21 cellular contexts compared by ENCODE assay signal in the genomic region with DNA sequence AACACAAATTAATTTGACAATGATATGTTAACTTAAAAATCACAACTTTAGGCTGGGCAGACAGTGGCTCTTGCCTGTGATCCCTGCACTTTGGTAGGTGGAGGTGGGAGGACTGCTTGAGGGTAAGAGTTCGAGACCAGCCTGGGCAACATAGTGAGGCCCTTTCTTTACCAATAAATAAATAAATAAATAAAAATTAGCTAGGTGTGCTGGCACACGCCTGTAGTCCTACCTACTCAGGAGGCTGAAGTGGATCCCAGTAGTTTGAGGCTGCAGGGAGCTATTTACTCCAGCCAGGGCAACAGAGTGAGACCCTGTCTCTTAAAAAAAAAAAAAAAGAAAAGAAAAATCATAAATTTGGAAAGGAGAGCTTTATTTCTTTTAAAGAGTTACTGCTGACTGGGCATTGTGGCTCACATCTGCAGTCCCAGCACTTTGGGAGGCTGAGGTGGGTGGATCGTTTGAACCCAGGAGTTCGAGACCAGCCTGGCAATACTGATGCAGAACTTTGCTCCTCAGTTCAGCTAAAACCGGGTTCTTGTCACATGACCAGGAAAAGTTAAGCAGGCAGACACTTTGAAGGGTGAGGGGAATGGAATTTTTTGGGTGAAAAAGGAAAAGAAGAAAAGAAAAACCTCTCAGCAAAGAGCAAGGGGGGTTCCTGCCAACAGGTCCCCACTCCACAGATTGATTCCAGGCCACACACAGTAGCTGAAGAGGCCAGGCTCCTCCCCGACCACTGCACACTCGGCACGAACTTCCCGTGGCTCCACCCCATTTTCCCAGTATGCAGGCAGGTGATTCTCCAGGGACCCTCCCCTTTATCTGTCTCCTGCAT. TPM values are rescaled to one million over a fixed set of nuclear protein-coding genes. Genes with fewer than 3 reads are reported as not detected.
DNase-seq lines count a peak whose midpoint lies in the region; ATAC-seq and TF ChIP-seq lines count a peak whose summit lies in the region.
"Had no signal": no experiment of that assay in that cellular context is flagged by ENCODE, and none has a peak within 500 bp of the region (broad histone marks: within the 10 kb centered on the region; RNA-seq: fewer than 3 reads in every experiment).

No MANE protein-coding gene starts in this region.

- intact Hi-C loops in Calu3 (cut with micrococcal nuclease; ENCODE audit: unreplicated experiment): no loop called here

- H3K27ac Mint-ChIP-seq in Calu3 (ENCODE audit: unreplicated experiment) (peak overlapping the region; percentile 60), GM23338 (no peak overlapping the region)
- H3K27ac Mint-ChIP-seq in stimulated activated effector memory CD8-positive, alpha-beta T cell treated with anti-CD3 and anti-CD28 coated beads, Interleukin-12 subunit alpha, Interleukin-12 subunit beta, amount 100 ng/mL, for 72 hours: peak overlapping the region; percentile 37
- H3K27ac Mint-ChIP-seq: activated CD4-positive, alpha-beta memory T cell treated with anti-CD3 and anti-CD28 coated beads for 36 hours; CD4-positive, alpha-beta T cell had no signal

- H3K4me3 Mint-ChIP-seq in Calu3 (ENCODE audit: low read depth, unreplicated experiment): no peak overlapping the region
- H3K4me3 Mint-ChIP-seq in stimulated activated effector memory CD8-positive, alpha-beta T cell treated with anti-CD3 and anti-CD28 coated beads, Interleukin-12 subunit alpha, Interleukin-12 subunit beta, amount 100 ng/mL, for 72 hours: no peak overlapping the region
- no peak overlapping the region for H3K4me3 Mint-ChIP-seq in GM23338
- H3K4me3 Mint-ChIP-seq: activated CD4-positive, alpha-beta memory T cell treated with anti-CD3 and anti-CD28 coated beads for 36 hours; CD4-positive, alpha-beta T cell had no signal

- ATAC-seq in stimulated activated effector memory CD8-positive, alpha-beta T cell treated with anti-CD3 and anti-CD28 coated beads, Interleukin-12 subunit alpha, Interleukin-12 subunit beta, amount 100 ng/mL, for 72 hours: no peak
- ATAC-seq in GM23338 (no peak), HG03460 (IDR thresholded peaks at IDR 0.05; ENCODE audit: unreplicated experiment) (no peak)

- CTCF ChIA-PET in Calu3 (lab: Charles Lee): interaction anchor here (0.5 to 1.4 kb wide), 5 partner anchors 27 to 602 kb away, joined by 3 to 10 read pairs (median 3); no protein-coding TSS in a partner anchor

- H3K4me3 ChIP-seq in hepatocyte (no peak overlapping the region), GM23338 (no peak overlapping the region)
- H3K4me3 ChIP-seq: Peyer's patch, skin epidermis had no signal

- no peaks in the 10 kb centered on the region for H3K9me3 ChIP-seq in hepatocyte (ENCODE audit: low read depth)
- H3K9me3 ChIP-seq: Peyer's patch had no signal

- peaks cover 52% of the 10 kb centered on the region for H3K4me1 Mint-ChIP-seq in Calu3 (ENCODE audit: low read depth, unreplicated experiment)
- H3K4me1 Mint-ChIP-seq in stimulated activated effector memory CD8-positive, alpha-beta T cell treated with anti-CD3 and anti-CD28 coated beads, Interleukin-12 subunit alpha, Interleukin-12 subunit beta, amount 100 ng/mL, for 72 hours: peaks cover 12% of the 10 kb centered on the region
- H3K4me1 Mint-ChIP-seq in GM23338: peaks cover 43% of the 10 kb centered on the region

- H3K36me3 ChIP-seq in hepatocyte (replicated peaks; ENCODE audit: insufficient read depth, low read depth): no peaks in the 10 kb centered on the region
- H3K36me3 ChIP-seq in GM23338 (ENCODE audit: insufficient read depth): peaks cover 34% of the 10 kb centered on the region
- H3K36me3 ChIP-seq: Peyer's patch had no signal

- DNase-seq in Calu3 (no peak), NCI-H146 treated with DMSO at 0.1 percent for 48 hours (lab: John Stamatoyannopoulos, UW; ENCODE audit: unreplicated experiment) (peak; percentile 2), hepatocyte (ENCODE audit: low spot score) (no peak), NCI-H1417 treated with DMSO at 0.1 percent for 48 hours (lab: John Stamatoyannopoulos, UW) (no peak), GM23338 (ENCODE audit: low spot score) (no peak)
- DNase-seq in stimulated activated effector memory CD8-positive, alpha-beta T cell treated with anti-CD3 and anti-CD28 coated beads, Interleukin-12 subunit alpha, Interleukin-12 subunit beta, amount 100 ng/mL, for 72 hours (ENCODE audit: low spot score in 2 of 2): no peak
- DNase-seq: activated CD4-positive, alpha-beta memory T cell treated with anti-CD3 and anti-CD28 coated beads for 36 hours; activated gamma-delta T cell treated with Interleukin-2 at 50 U/mL for 16 hours; CD4-positive, alpha-beta T cell; cerebellar nuclear complex; GF-D8; glutamatergic neuron; kidney glomerular epithelial cell; NCI-H1048; NCI-H2029; NCI-H446 treated with DMSO at 0.1 percent for 48 hours; nucleus accumbens; stimulated activated CD4-positive, alpha-beta T cell treated with anti-CD3 and anti-CD28 coated beads, Interleukin-2, amount 100 ng/mL, for 24 hours had no signal

- H3K4me2 ChIP-seq in hepatocyte (no peak overlapping the region), GM23338 (no peak overlapping the region)

- H3K27me3 Mint-ChIP-seq in Calu3 (ENCODE audit: unreplicated experiment): no peaks in the 10 kb centered on the region
- peaks cover 5% of the 10 kb centered on the region for H3K27me3 Mint-ChIP-seq in GM23338 (ENCODE audit: insufficient read depth, low read depth, poor library complexity)
- H3K27me3 Mint-ChIP-seq: CD4-positive, alpha-beta T cell had no signal

- H3K27me3 ChIP-seq in hepatocyte (no peaks in the 10 kb centered on the region), GM23338 (ENCODE audit: insufficient read depth) (no peaks in the 10 kb centered on the region)
- H3K27me3 ChIP-seq: Peyer's patch had no signal

- H3K36me3 Mint-ChIP-seq in Calu3 (ENCODE audit: insufficient read depth, unreplicated experiment) (peaks cover 10% of the 10 kb centered on the region), GM23338 (ENCODE audit: low read depth) (peaks cover 84% of the 10 kb centered on the region)
- H3K36me3 Mint-ChIP-seq in stimulated activated effector memory CD8-positive, alpha-beta T cell treated with anti-CD3 and anti-CD28 coated beads, Interleukin-12 subunit alpha, Interleukin-12 subunit beta, amount 100 ng/mL, for 72 hours: no peaks in the 10 kb centered on the region
- H3K36me3 Mint-ChIP-seq: activated CD4-positive, alpha-beta memory T cell treated with anti-CD3 and anti-CD28 coated beads for 36 hours had no signal

- H2AFZ ChIP-seq in hepatocyte: no peak overlapping the region
- H2AFZ ChIP-seq in GM23338: no peak overlapping the region

- H3K4me1 ChIP-seq in hepatocyte (ENCODE audit: insufficient read depth) (peaks cover 29% of the 10 kb centered on the region), GM23338 (ENCODE audit: insufficient read depth) (peaks cover 60% of the 10 kb centered on the region)

- TF ChIP-seq CTCF in Calu3 (IDR thresholded peaks at IDR 0.05; ENCODE audit: unreplicated experiment) (no peak), hepatocyte (IDR thresholded peaks at IDR 0.05; ENCODE audit: poor library complexity) (no peak), GM23338 (conservative IDR thresholded peaks at IDR 0.05; ENCODE audit: low read depth in 2 of 2) (no peak)

- 73% methylated on average over 9 of the region's 9 CpGs for WGBS in hepatocyte (ENCODE audit: low lambda C conversion rate, missing lambda C conversion rate)

- peak overlapping the region; percentile 4 for H3K27ac ChIP-seq in hepatocyte
- H3K27ac ChIP-seq in GM23338 (ENCODE audit: low read depth): no peak overlapping the region

- H3K9me2 ChIP-seq in hepatocyte (replicated peaks; ENCODE audit: insufficient read depth) (no peaks in the 10 kb centered on the region), GM23338 (ENCODE audit: insufficient read depth) (peaks cover 5% of the 10 kb centered on the region; the same call in 1 of the 2 replicates)

- H4K20me1 ChIP-seq in hepatocyte (ENCODE audit: insufficient read depth, poor library complexity, severe bottlenecking): no peaks in the 10 kb centered on the region
- no peaks in the 10 kb centered on the region for H4K20me1 ChIP-seq in GM23338 (replicated peaks; ENCODE audit: insufficient read depth)

- peaks cover 7% of the 10 kb centered on the region for H3F3A ChIP-seq in GM23338 (replicated peaks; ENCODE audit: low read depth)

- no peaks in the 10 kb centered on the region for H3K79me2 ChIP-seq in hepatocyte
- no peaks in the 10 kb centered on the region; the same call in 1 of the 2 replicates for H3K79me2 ChIP-seq in GM23338 (replicated peaks; ENCODE audit: insufficient read depth)

- no peaks in the 10 kb centered on the region for H3K9me3 Mint-ChIP-seq in Calu3 (ENCODE audit: low read depth, unreplicated experiment)
- H3K9me3 Mint-ChIP-seq in stimulated activated effector memory CD8-positive, alpha-beta T cell treated with anti-CD3 and anti-CD28 coated beads, Interleukin-12 subunit alpha, Interleukin-12 subunit beta, amount 100 ng/mL, for 72 hours: no peaks in the 10 kb centered on the region
- H3K9me3 Mint-ChIP-seq in GM23338: peaks cover 48% of the 10 kb centered on the region
- H3K9me3 Mint-ChIP-seq: activated CD4-positive, alpha-beta memory T cell treated with anti-CD3 and anti-CD28 coated beads for 36 hours; CD4-positive, alpha-beta T cell had no signal

- no TSS peak for BruUV-seq in Calu3 (replicated peaks; lab: Mats Ljungman, UMichigan)

TF ChIP-seq in GM23338, 12 proteins besides CTCF, POLR2A, EP300 and RAD21 (continues in another document):
- TF ChIP-seq EZH2phosphoT487 (IDR thresholded peaks at IDR 0.05; ENCODE audit: unreplicated experiment): no peak
- no peak for TF ChIP-seq JUNB (IDR thresholded peaks at IDR 0.05; ENCODE audit: unreplicated experiment)
- TF ChIP-seq EZH2 (IDR thresholded peaks at IDR 0.05; ENCODE audit: low read depth, unreplicated experiment): no peak
- TF ChIP-seq STAT1 (IDR thresholded peaks at IDR 0.05; ENCODE audit: unreplicated experiment): no peak
- TF ChIP-seq CREB1 (CRISPR knock-in tag; IDR thresholded peaks at IDR 0.05; ENCODE audit: low read depth): no peak
- no peak for TF ChIP-seq NANOG (IDR thresholded peaks at IDR 0.05; ENCODE audit: borderline replicate concordance)
- TF ChIP-seq, protein P1, sequence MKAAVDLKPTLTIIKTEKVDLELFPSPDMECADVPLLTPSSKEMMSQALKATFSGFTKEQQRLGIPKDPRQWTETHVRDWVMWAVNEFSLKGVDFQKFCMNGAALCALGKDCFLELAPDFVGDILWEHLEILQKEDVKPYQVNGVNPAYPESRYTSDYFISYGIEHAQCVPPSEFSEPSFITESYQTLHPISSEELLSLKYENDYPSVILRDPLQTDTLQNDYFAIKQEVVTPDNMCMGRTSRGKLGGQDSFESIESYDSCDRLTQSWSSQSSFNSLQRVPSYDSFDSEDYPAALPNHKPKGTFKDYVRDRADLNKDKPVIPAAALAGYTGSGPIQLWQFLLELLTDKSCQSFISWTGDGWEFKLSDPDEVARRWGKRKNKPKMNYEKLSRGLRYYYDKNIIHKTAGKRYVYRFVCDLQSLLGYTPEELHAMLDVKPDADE (IDR thresholded peaks at IDR 0.05): no peak

RNA-seq across cellular contexts. Expression of a gene that starts 44.0 kb away (rescaled TPM):
- total RNA-seq in Calu3 (2022) (489 and 580 TPM in 2 replicates), hepatocyte (67.4 and 94.4 TPM in 2 replicates)
- polyA plus RNA-seq in hepatocyte (94.4 and 104 TPM in 2 replicates), GM23338 (2016; fragmentation: Nextera tagmentation; extraction: Ambion mirVana) (58.3 and 71.6 TPM in 2 replicates)
- total RNA-seq in GM23338 (2014; rRNA removed; shearing (Covaris generic)): 140 and 154 TPM in 2 replicates
